1 cellular context compared by ENCODE assay signal in the genomic region with DNA sequence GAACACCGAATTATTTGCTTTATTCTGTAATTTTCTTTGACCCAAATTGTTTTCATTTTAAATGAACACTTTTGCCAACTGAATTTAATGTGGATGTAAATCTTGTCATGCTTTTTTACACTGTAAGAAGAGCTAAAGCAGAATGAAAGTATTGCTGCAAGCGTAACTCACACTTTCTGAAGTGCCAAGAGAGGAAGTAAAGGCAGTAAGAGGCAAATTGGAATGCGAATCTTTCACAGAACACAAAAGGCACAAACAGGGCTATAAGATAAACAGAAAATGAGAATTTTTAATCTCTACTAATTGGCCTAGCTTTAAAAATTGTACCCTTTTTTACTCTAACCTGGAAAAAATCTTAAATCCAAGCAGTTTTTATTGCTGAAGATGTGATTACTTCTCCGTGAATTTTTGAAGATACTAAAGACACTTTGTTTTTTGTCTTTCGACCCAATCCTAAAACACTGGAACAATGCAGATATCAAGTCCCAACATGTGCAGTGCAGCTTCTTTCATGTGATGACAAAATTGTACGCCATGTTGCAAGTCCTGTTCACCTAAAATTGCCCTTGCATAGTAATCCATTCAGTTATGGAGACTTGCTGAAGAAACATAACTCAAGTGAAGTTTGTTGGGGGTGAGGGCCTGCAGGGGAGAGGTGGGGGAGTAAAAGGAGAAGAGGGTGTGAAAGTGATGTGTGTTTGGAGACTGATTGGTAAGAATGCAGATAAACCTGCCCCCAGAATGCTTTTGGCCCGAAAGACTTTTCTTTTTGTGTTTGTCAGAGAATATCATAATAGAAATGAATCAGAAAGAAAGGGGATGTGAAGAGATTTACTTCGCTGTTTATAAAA.
TF ChIP-seq lines count a peak whose summit lies in the region.

No MANE protein-coding gene starts in this region.

TF ChIP-seq in HEK293, 187 proteins besides CTCF, POLR2A, EP300 and RAD21 (continued from another document):
- TF ChIP-seq ZNF174 (tag by site-specific recombination; IDR thresholded peaks at IDR 0.05) (no peak), ZBTB7A (tag by site-specific recombination; IDR thresholded peaks at IDR 0.05; ENCODE audit: low read depth) (no peak), ZSCAN23 (tag by site-specific recombination; IDR thresholded peaks at IDR 0.05) (no peak)
